Comparison of ENCODE assay signal across 25 cellular contexts in genomic region chr16:8619671-8620370, GRCh38. TPM values are rescaled to one million over a fixed set of nuclear protein-coding genes. Genes with fewer than 3 reads are reported as not detected.
DNase-seq lines count a peak whose midpoint lies in the region; ATAC-seq, FAIRE-seq and TF ChIP-seq lines count a peak whose summit lies in the region.
"Had no signal": no experiment of that assay in that cellular context is flagged by ENCODE, and none has a peak within 500 bp of the region (broad histone marks: within the 10 kb centered on the region; RNA-seq: fewer than 3 reads in every experiment).

No MANE protein-coding gene starts in this region.

- H3K79me2 ChIP-seq in keratinocyte (ENCODE audit: control insufficient read depth, insufficient read depth, low read length) = peaks cover 31% of the 10 kb centered on the region

- no peak for ATAC-seq in HG03442 (IDR thresholded peaks at IDR 0.05; ENCODE audit: unreplicated experiment)
- ATAC-seq: HCT116 had no signal

- DNase-seq in RWPE1 (ENCODE audit: low spot score) (no peak), keratinocyte (ENCODE audit: low read depth, low spot score) (no peak), DMS114 treated with DMSO at 0.1 percent for 48 hours (lab: John Stamatoyannopoulos, UW; ENCODE audit: unreplicated experiment) (no peak), NCI-H774 (lab: John Stamatoyannopoulos, UW) (no peak)
- DNase-seq: ACHN; C1 segment of cervical spinal cord; CD8-positive, alpha-beta memory T cell; GF-D8; GOT3; KG1; NCI-H1105 treated with DMSO at 0.1 percent for 48 hours; NCI-H1694 treated with DMSO at 0.1 percent for 48 hours; NCI-H2081 treated with DMSO at 0.1 percent for 48 hours; NCI-H226; NCI-H510A treated with DMSO at 0.1 percent for 48 hours; OCI-M1; SHP77; T-helper 2 cell had no signal

- H3K4me1 ChIP-seq in BLaER1 treated with 17β-estradiol and CSF1 and Interleukin-3, amounts not matched to agents 10 nM and 100 nM = peaks cover 39 to 87% (median 76%) of the 10 kb centered on the region in 10 experiments
- H3K4me1 ChIP-seq in HEK293 (ENCODE audit: control insufficient read depth, insufficient read depth, low read length) = peaks cover 4% of the 10 kb centered on the region; the same call in 1 of the 2 replicates
- peaks cover 36% of the 10 kb centered on the region for H3K4me1 ChIP-seq in keratinocyte (ENCODE audit: control insufficient read depth, extremely low read depth, insufficient read depth, low read length)

- peak overlapping the region; percentile 68 for H2AFZ ChIP-seq in keratinocyte (ENCODE audit: control insufficient read depth, low read length)

- H3K36me3 ChIP-seq in BLaER1 treated with 17β-estradiol and CSF1 and Interleukin-3, amounts not matched to agents 10 nM and 100 nM = peaks cover 7 to 19% (median 12%) of the 10 kb centered on the region in 11 experiments; a peak in 17 of 22 replicates
- H3K36me3 ChIP-seq in HEK293 (ENCODE audit: control insufficient read depth in 2 of 2, insufficient read depth in 1 of 2, low read length in 2 of 2) (peaks cover 4 to 9% of the 10 kb centered on the region in 2 experiments; a peak in 1 of 3 replicates), keratinocyte (ENCODE audit: control insufficient read depth in 2 of 2, extremely low read depth in 1 of 2, insufficient read depth in 2 of 2, low read length in 2 of 2) (peaks cover 0 to 9% of the 10 kb centered on the region in 2 experiments)

- peak overlapping the region in 1 of 10 experiments; percentile 1; a peak in 3 of 20 replicates for H3K4me3 ChIP-seq in BLaER1 treated with 17β-estradiol and CSF1 and Interleukin-3, amounts not matched to agents 10 nM and 100 nM
- no peak overlapping the region for H3K4me3 ChIP-seq in HEK293 (ENCODE audit: low read depth, low read length)
- H3K4me3 ChIP-seq in keratinocyte (ENCODE audit: control insufficient read depth in 2 of 3, extremely low read depth in 1 of 3, insufficient read depth in 2 of 3, low read depth in 1 of 3, low read length in 3 of 3) = no peak overlapping the region
- H3K4me3 ChIP-seq: SK-N-MC had no signal

- no peak for TF ChIP-seq CTCF in HEK293 (tag by site-specific recombination; IDR thresholded peaks at IDR 0.05)
- TF ChIP-seq CTCF in RWPE1 (conservative IDR thresholded peaks at IDR 0.05; ENCODE audit: low read depth) = no peak
- TF ChIP-seq CTCF in keratinocyte (optimal IDR thresholded peaks at IDR 0.05 in 1 of 3, IDR thresholded peaks at IDR 0.05 in 1 of 3, conservative IDR thresholded peaks at IDR 0.05 in 1 of 3; ENCODE audit: extremely low read depth in 1 of 3, insufficient read depth in 2 of 3, low read length in 3 of 3) = no peak

- peak overlapping the region in 7 of 11 experiments; percentile 8 to 97 (median 92); a peak in 12 of 22 replicates for H3K27ac ChIP-seq in BLaER1 treated with 17β-estradiol and CSF1 and Interleukin-3, amounts not matched to agents 10 nM and 100 nM
- H3K27ac ChIP-seq in HEK293 (ENCODE audit: extremely low read depth, low read depth, low read length) (no peak overlapping the region), RWPE1 (peak overlapping the region; percentile 71), keratinocyte (ENCODE audit: control insufficient read depth, insufficient read depth, low read length) (peak overlapping the region; percentile 99)
- H3K27ac ChIP-seq: HL-60, SK-N-MC had no signal

- no peak for FAIRE-seq in keratinocyte (lab: Jason Lieb, UNC)
- FAIRE-seq: D721Med had no signal

- H3K4me2 ChIP-seq in BLaER1 treated with 17β-estradiol and CSF1 and Interleukin-3, amounts not matched to agents 10 nM and 100 nM = peak overlapping the region; percentile 48 to 98 (median 86)
- H3K4me2 ChIP-seq in keratinocyte (ENCODE audit: control insufficient read depth, extremely low read depth, insufficient read depth, low read depth, low read length) = peak overlapping the region; percentile 85

- H3K9me1 ChIP-seq in keratinocyte (ENCODE audit: control insufficient read depth, extremely low read depth, insufficient read depth, low read length) = no peaks in the 10 kb centered on the region

- dilution Hi-C loops in keratinocyte (cut with MboI; ENCODE audit: extremely low pct_ligation_motif_present, low sequenced_read_pairs) = no loop called here

- peak overlapping the region in 6 of 11 experiments; percentile 14 to 98 (median 56); a peak in 9 of 22 replicates for H3K9ac ChIP-seq in BLaER1 treated with 17β-estradiol and CSF1 and Interleukin-3, amounts not matched to agents 10 nM and 100 nM
- H3K9ac ChIP-seq in keratinocyte (ENCODE audit: control insufficient read depth, extremely low read depth, insufficient read depth, low read length) = peak overlapping the region; percentile 100

- H4K20me1 ChIP-seq in BLaER1 treated with 17β-estradiol and CSF1 and Interleukin-3, amounts not matched to agents 10 nM and 100 nM = peaks cover 0 to 25% (median 14%) of the 10 kb centered on the region in 11 experiments; a peak in 13 of 22 replicates
- H4K20me1 ChIP-seq in keratinocyte (ENCODE audit: control insufficient read depth, extremely low read depth, insufficient read depth, low read length) = peaks cover 3% of the 10 kb centered on the region

- CTCF ChIA-PET in HEK293 (lab: Yijun Ruan, JAX) (no interaction called here), RWPE1 (lab: Yijun Ruan, JAX) (no interaction called here)

- POLR2A ChIA-PET in HEK293 (lab: Yijun Ruan, JAX) (no interaction called here), RWPE1 (lab: Yijun Ruan, JAX; ENCODE audit: low non-redundant PET) (no interaction called here)

- H3K27me3 ChIP-seq in BLaER1 treated with 17β-estradiol and CSF1 and Interleukin-3, amounts not matched to agents 10 nM and 100 nM = no peaks in the 10 kb centered on the region
- H3K27me3 ChIP-seq in keratinocyte (ENCODE audit: control insufficient read depth, extremely low read depth, insufficient read depth, low read length) = no peaks in the 10 kb centered on the region

- H3K9me3 ChIP-seq in BLaER1 treated with 17β-estradiol and CSF1 and Interleukin-3, amounts not matched to agents 10 nM and 100 nM (replicated peaks in 1 of 11) = peaks cover 0 to 5% (median 0%) of the 10 kb centered on the region in 11 experiments; a peak in 1 of 22 replicates
- no peaks in the 10 kb centered on the region for H3K9me3 ChIP-seq in HEK293 (ENCODE audit: control insufficient read depth, insufficient read depth, low read depth, low read length)
- H3K9me3 ChIP-seq in keratinocyte (ENCODE audit: control insufficient read depth, low read depth, low read length) = no peaks in the 10 kb centered on the region

TF ChIP-seq in HEK293, 187 proteins besides CTCF, POLR2A, EP300 and RAD21:
- no peak for TF ChIP-seq ZNF114 (tag by site-specific recombination; IDR thresholded peaks at IDR 0.05)
- TF ChIP-seq ZNF585B (tag by site-specific recombination; IDR thresholded peaks at IDR 0.05) = peak; percentile 33; the same call in 1 of the 2 replicates
TF ChIP-seq in HEK293: peak in this region for 1.

RNA-seq across cellular contexts. Expression of gene METTL22, which starts 1.7 kb away (rescaled TPM):
- polyA plus RNA-seq in keratinocyte = 21.9 to 33.1 TPM (median 31.1 TPM) in 3 replicates
- polyA plus RNA-seq in keratinocyte (2011; ENCODE audit: low read depth) = 10.5 TPM
- 18.5 and 27.3 TPM in 2 replicates for polyA plus RNA-seq in keratinocyte (2011; cell fraction: cytosol; rRNA removed)
- polyA plus RNA-seq in keratinocyte (2011; cell fraction: nucleus; rRNA removed) = 58.8 and 67.5 TPM in 2 replicates
- polyA plus RNA-seq in keratinocyte (2012; ENCODE audit: low replicate concordance) = 13.2 and 18.5 TPM in 2 replicates
- 39.2 to 82.0 TPM (median 43.8 TPM) in 3 replicates for polyA minus RNA-seq in keratinocyte
- 49.3 TPM for polyA minus RNA-seq in keratinocyte (2011; cell fraction: cytosol; rRNA and poly(A)+ RNA removed)
- 25.0 and 25.1 TPM in 2 replicates for polyA minus RNA-seq in keratinocyte (2011; cell fraction: nucleus; rRNA and poly(A)+ RNA removed)

RNA-seq across cellular contexts. Expression of gene TMEM114, which starts 29.5 kb away (rescaled TPM):
- not detected in 3 replicates for polyA plus RNA-seq in keratinocyte
- not detected for polyA plus RNA-seq in keratinocyte (2011; ENCODE audit: low read depth)
- polyA plus RNA-seq in keratinocyte (2011; cell fraction: cytosol; rRNA removed) = not detected in 2 replicates
- not detected in 2 replicates for polyA plus RNA-seq in keratinocyte (2011; cell fraction: nucleus; rRNA removed)
- not detected in 2 replicates for polyA plus RNA-seq in keratinocyte (2012; ENCODE audit: low replicate concordance)
- not detected in 3 replicates for polyA minus RNA-seq in keratinocyte
- polyA minus RNA-seq in keratinocyte (2011; cell fraction: cytosol; rRNA and poly(A)+ RNA removed) = not detected
- not detected in 2 replicates for polyA minus RNA-seq in keratinocyte (2011; cell fraction: nucleus; rRNA and poly(A)+ RNA removed)
- polyA plus RNA-seq: CD8-positive, alpha-beta memory T cell had no signal

RNA-seq across cellular contexts. Expression of gene ABAT, which starts 54.6 kb away (rescaled TPM):
- 11.8 to 16.8 TPM (median 13.7 TPM) in 3 replicates for polyA plus RNA-seq in keratinocyte
- polyA plus RNA-seq in keratinocyte (2011; ENCODE audit: low read depth) = 5.5 TPM
- polyA plus RNA-seq in keratinocyte (2011; cell fraction: cytosol; rRNA removed) = 13.0 and 15.7 TPM in 2 replicates
- polyA plus RNA-seq in keratinocyte (2011; cell fraction: nucleus; rRNA removed) = 28.8 and 29.8 TPM in 2 replicates
- 2.9 and 11.8 TPM in 2 replicates for polyA plus RNA-seq in keratinocyte (2012; ENCODE audit: low replicate concordance)
- 11.7 to 17.1 TPM (median 13.6 TPM) in 3 replicates for polyA minus RNA-seq in keratinocyte
- polyA minus RNA-seq in keratinocyte (2011; cell fraction: cytosol; rRNA and poly(A)+ RNA removed) = 11.1 TPM
- polyA minus RNA-seq in keratinocyte (2011; cell fraction: nucleus; rRNA and poly(A)+ RNA removed) = 14.1 and 17.6 TPM in 2 replicates
